20 cellular contexts compared by ENCODE assay signal in the genomic region with DNA sequence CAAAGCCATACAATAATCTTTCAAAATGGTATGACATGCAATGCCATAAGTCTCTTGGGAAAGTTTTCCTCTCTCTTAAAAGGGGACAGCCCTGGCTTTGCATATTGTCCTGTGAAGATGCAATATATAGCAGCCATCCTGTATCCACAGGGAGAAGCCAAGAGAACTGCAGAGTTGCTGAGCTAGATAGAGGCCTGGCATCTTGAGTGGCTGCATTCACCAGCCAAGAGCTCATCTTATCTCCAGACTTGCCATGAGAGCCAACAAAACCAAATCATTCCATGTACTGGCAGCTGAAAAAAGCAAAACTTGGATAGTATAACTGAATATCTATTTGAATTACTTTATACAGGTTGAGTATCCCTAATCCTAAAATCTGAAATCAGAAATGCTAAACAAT.
"Had no signal": no experiment of that assay in that cellular context is flagged by ENCODE, and none has a peak within 500 bp of the region (broad histone marks: within the 10 kb centered on the region; RNA-seq: fewer than 3 reads in every experiment).

No MANE protein-coding gene starts in this region.

- ATAC-seq: Panc1, PC-3 had no signal

- H3K4me1 ChIP-seq: SJSA1 had no signal

- H3K36me3 ChIP-seq: SJSA1 had no signal

- H3K27me3 ChIP-seq: SJSA1 had no signal

- H3K27ac ChIP-seq: RWPE1, SJSA1, SK-N-MC had no signal

- H3K4me3 ChIP-seq: SJSA1, SK-N-MC had no signal

- DNase-seq: KBM-7, MV-4-11, NCI-H1048, NCI-H1105, NCI-H1417, NCI-H1436 treated with DMSO at 0.1 percent for 48 hours, NCI-H1694, NCI-H187 treated with DMSO at 0.1 percent for 48 hours, NCI-H2029 treated with DMSO at 0.1 percent for 48 hours, NCI-H2171 treated with DMSO at 0.1 percent for 48 hours, NCI-H345, NCI-H446 treated with DMSO at 0.1 percent for 48 hours, NCI-H510A treated with DMSO at 0.1 percent for 48 hours, NCI-H526, PC-3, SIG-M5 had no signal

- H3K9me3 ChIP-seq: SJSA1 had no signal
